ENCODE assay signal across 8 cellular contexts in genomic region chr13:61410669-61411297, GRCh38. TPM values are rescaled to one million over a fixed set of nuclear protein-coding genes. Genes with fewer than 3 reads are reported as not detected.
A peak's percentile ranks its signal among the peaks of the same experiment; 100 is the strongest.
DNase-seq lines count a peak whose midpoint lies in the region; ATAC-seq and TF ChIP-seq lines count a peak whose summit lies in the region.

No MANE protein-coding gene starts in this region.

- H3K27me3 Mint-ChIP-seq in activated naive CD8-positive, alpha-beta T cell treated with anti-CD3 and anti-CD28 coated beads, Interleukin-2, amount 50 U/mL, for 24 hours: peaks cover 26% of the 10 kb centered on the region
- peaks cover 17 to 28% of the 10 kb centered on the region in 2 donors for H3K27me3 Mint-ChIP-seq in T-cell

- in situ Hi-C loops in SK-MEL-5 (cut with HindIII; ENCODE audit: low pct_unique_long_range_greater_than_20kb, low sequenced_read_pairs): no loop called here

- POLR2A ChIA-PET in T-cell (lab: Charles Lee): interaction anchor here in 1 of 2 donors (0.6 kb wide), 2 partner anchors 25 to 224 kb away, joined by 3 to 6 read pairs; no protein-coding TSS in a partner anchor

- CTCF ChIA-PET in T-cell (lab: Charles Lee): no interaction called here

- no peaks in the 10 kb centered on the region for H3K36me3 Mint-ChIP-seq in activated naive CD8-positive, alpha-beta T cell treated with anti-CD3 and anti-CD28 coated beads, Interleukin-2, amount 50 U/mL, for 24 hours (ENCODE audit: low read depth)
- no peaks in the 10 kb centered on the region for H3K36me3 Mint-ChIP-seq in T-cell

- H3K4me1 Mint-ChIP-seq in activated naive CD8-positive, alpha-beta T cell treated with anti-CD3 and anti-CD28 coated beads, Interleukin-2, amount 50 U/mL, for 24 hours: peaks cover 2% of the 10 kb centered on the region
- H3K4me1 Mint-ChIP-seq in T-cell: no peaks in the 10 kb centered on the region

- no peak for ATAC-seq in activated naive CD8-positive, alpha-beta T cell treated with anti-CD3 and anti-CD28 coated beads, Interleukin-2, amount 50 U/mL, for 24 hours
- ATAC-seq in HG02938 (IDR thresholded peaks at IDR 0.05; ENCODE audit: unreplicated experiment) (no peak), T-cell (replicated peaks in 1 of 4) (no peak), HG03280 (IDR thresholded peaks at IDR 0.05; ENCODE audit: unreplicated experiment) (no peak)

- H3K9me3 Mint-ChIP-seq in activated naive CD8-positive, alpha-beta T cell treated with anti-CD3 and anti-CD28 coated beads, Interleukin-2, amount 50 U/mL, for 24 hours: no peaks in the 10 kb centered on the region
- H3K9me3 Mint-ChIP-seq in T-cell: peaks cover 0 to 9% (median 3%) of the 10 kb centered on the region in 3 donors

- no peak overlapping the region for H3K27ac Mint-ChIP-seq in activated naive CD8-positive, alpha-beta T cell treated with anti-CD3 and anti-CD28 coated beads, Interleukin-2, amount 50 U/mL, for 24 hours
- no peak overlapping the region for H3K27ac Mint-ChIP-seq in T-cell

- DNase-seq in AG09319 (ENCODE audit: extremely low read depth, low read depth): no peak
- DNase-seq in H7: peak; percentile 35
- DNase-seq in SK-MEL-5 (ENCODE audit: low read depth, low spot score): peak; percentile 40
- peak; percentile 28 for DNase-seq in glomerular visceral epithelial cell (ENCODE audit: extremely low spot score)
- no peak for DNase-seq in activated naive CD8-positive, alpha-beta T cell treated with anti-CD3 and anti-CD28 coated beads, Interleukin-2, amount 50 U/mL, for 24 hours
- no peak for DNase-seq in T-cell

- peak; percentile 24 for TF ChIP-seq CTCF in AG09319 (IDR thresholded peaks at IDR 0.05; ENCODE audit: low read depth, low read length)

- H3K4me3 ChIP-seq in H7 (ENCODE audit: insufficient read depth, low read depth, low read length): no peak overlapping the region

- H3K27me3 ChIP-seq in H7 (ENCODE audit: control insufficient read depth, insufficient read depth, low read length): peaks cover 30% of the 10 kb centered on the region

- no peaks in the 10 kb centered on the region for H3K36me3 ChIP-seq in H7 (replicated peaks; ENCODE audit: control insufficient read depth, insufficient read depth, low read length)

- no peak overlapping the region for H3K4me3 Mint-ChIP-seq in activated naive CD8-positive, alpha-beta T cell treated with anti-CD3 and anti-CD28 coated beads, Interleukin-2, amount 50 U/mL, for 24 hours
- H3K4me3 Mint-ChIP-seq in T-cell: no peak overlapping the region

RNA-seq across cellular contexts. Expression of gene PCDH20, which starts 4.9 kb away (rescaled TPM):
- total RNA-seq in H7 (2014; rRNA removed; shearing (Covaris generic)): 0.89 and 1.4 TPM in 2 replicates
- total RNA-seq in SK-MEL-5 (2014; rRNA removed; shearing (Covaris generic)): 2.8 and 3.3 TPM in 2 replicates
- 0.65 and 0.79 TPM in 2 replicates for polyA plus RNA-seq in SK-MEL-5 (2015; cell fraction: cytosol; rRNA removed)
- polyA plus RNA-seq in SK-MEL-5 (2015; cell fraction: nucleus; rRNA removed): 0.24 and 0.57 TPM in 2 replicates
- total RNA-seq in T-cell: not detected

Comparison
In these comparisons a context has a peak if more than half of its experiments do, and no peak if none do; other contexts are left out.
1. DNase-seq: peak in H7 (single experiment), SK-MEL-5 (single experiment) and glomerular visceral epithelial cell (single experiment); none in AG09319 (single experiment), activated naive CD8-positive, alpha-beta T cell treated with anti-CD3 and anti-CD28 coated beads, Interleukin-2, amount 50 U/mL, for 24 hours (single experiment) and T-cell (0 of 34).